In genomic region chr2:205975082-205975949, GRCh38 we compare ENCODE assay signal across 12 cellular contexts.
A peak's percentile ranks its signal among the peaks of the same experiment; 100 is the strongest.
DNase-seq lines count a peak whose midpoint lies in the region; ATAC-seq, FAIRE-seq and TF ChIP-seq lines count a peak whose summit lies in the region.
"Had no signal": no experiment of that assay in that cellular context is flagged by ENCODE, and none has a peak within 500 bp of the region (broad histone marks: within the 10 kb centered on the region; RNA-seq: fewer than 3 reads in every experiment).

No MANE protein-coding gene starts in this region.

- no TSS peak for BruUV-seq in IMR-90 (replicated peaks; lab: Mats Ljungman, UMichigan)

- dilution Hi-C loops in IMR-90 (cut with HindIII; ENCODE audit: low sequenced_read_pairs, unreplicated experiment), result no loop called here

- no peak overlapping the region for H3K4ac ChIP-seq in IMR-90 (ENCODE audit: low read depth, low read length)

- no peak overlapping the region; the same call in 1 of the 2 replicates for H2BK120ac ChIP-seq in IMR-90 (ENCODE audit: low read depth, low read length)

- FAIRE-seq in A549 (lab: Jason Lieb, UNC) (peak; percentile 77), kidney (lab: Jason Lieb, UNC) (peak; percentile 82)
- FAIRE-seq: GM12891 had no signal

- H3K27ac ChIP-seq in A549 (peak overlapping the region; percentile 72 to 83), IMR-90 (ENCODE audit: insufficient read depth, low read length) (peak overlapping the region; percentile 54; the same call in 1 of the 2 replicates), kidney (ENCODE audit: low read depth in 2 of 2, low read length in 2 of 2) (peak overlapping the region; percentile 55 to 74)
- H3K27ac ChIP-seq in effector memory CD4-positive, alpha-beta T cell (ENCODE audit: insufficient read depth, low read length, poor library complexity, severe bottlenecking), result no peak overlapping the region
- H3K27ac ChIP-seq: neutrophil had no signal

- no peak overlapping the region for H2AK9ac ChIP-seq in IMR-90 (replicated peaks; ENCODE audit: low read depth, low read length, poor library complexity)

- TF ChIP-seq EP300 in A549 (IDR thresholded peaks at IDR 0.05), result no peak

- in situ Hi-C loops in IMR-90 (cut with MboI; ENCODE audit: low sequenced_read_pairs), result no loop called here

- intact Hi-C loops in IMR-90 (cut with micrococcal nuclease), result no loop called here
- intact Hi-C loops in kidney (cut with DNase I), result no loop called here
- intact Hi-C loops in posterior cingulate gyrus (cut with DNase I), result no loop called here

- POLR2A ChIA-PET in A549 (lab: Yijun Ruan, JAX), result no interaction called here
- POLR2A ChIA-PET in IMR-90 (lab: Charles Lee; ENCODE audit: unreplicated experiment), result no interaction called here

- peak overlapping the region; percentile 66; the same call in 1 of the 2 replicates for H3K18ac ChIP-seq in IMR-90 (ENCODE audit: low read depth, low read length)

- H4K8ac ChIP-seq in IMR-90 (ENCODE audit: low read depth in 2 of 2, low read length in 2 of 2), result no peak overlapping the region; a peak in 1 of 4 replicates

- H2BK5ac ChIP-seq in IMR-90 (ENCODE audit: low read depth, low read length, poor library complexity, severe bottlenecking), result no peak overlapping the region

- no peak overlapping the region for H2BK20ac ChIP-seq in IMR-90 (ENCODE audit: low read depth, low read length)

- CTCF ChIA-PET in A549 (lab: Yijun Ruan, JAX), result interaction anchor here (1.0 to 2.0 kb wide), 2 partner anchors 27 to 49 kb away, joined by 3 to 5 read pairs; no protein-coding TSS in a partner anchor
- CTCF ChIA-PET in IMR-90 (lab: Yijun Ruan, JAX), result no interaction called here

- H4K20me1 ChIP-seq in IMR-90 (ENCODE audit: insufficient read depth, low read length), result no peaks in the 10 kb centered on the region

- no peak overlapping the region for H3K56ac ChIP-seq in IMR-90 (ENCODE audit: extremely low read depth, insufficient read depth, low read length)

- H3K9me3 ChIP-seq in A549 (no peaks in the 10 kb centered on the region), IMR-90 (ENCODE audit: control insufficient read depth, insufficient read depth, low read length) (no peaks in the 10 kb centered on the region), kidney (ENCODE audit: control insufficient read depth in 1 of 2, low read length in 2 of 2) (no peaks in the 10 kb centered on the region)
- no peaks in the 10 kb centered on the region for H3K9me3 ChIP-seq in effector memory CD4-positive, alpha-beta T cell (ENCODE audit: control insufficient read depth, low read length)
- H3K9me3 ChIP-seq: neutrophil had no signal

- no peak overlapping the region for H3K23ac ChIP-seq in IMR-90 (ENCODE audit: low read depth, low read length)

- H4K91ac ChIP-seq in IMR-90 (ENCODE audit: insufficient read depth, low read depth, low read length), result no peak overlapping the region

- peaks cover 27% of the 10 kb centered on the region for H3K4me1 ChIP-seq in A549
- H3K4me1 ChIP-seq in IMR-90 (ENCODE audit: control insufficient read depth, insufficient read depth, low read length), result peaks cover 5% of the 10 kb centered on the region
- H3K4me1 ChIP-seq in kidney (ENCODE audit: control insufficient read depth in 1 of 2, insufficient read depth in 1 of 2, low read depth in 1 of 2, low read length in 2 of 2), result peaks cover 6 to 22% of the 10 kb centered on the region in 2 donors
- H3K4me1 ChIP-seq in effector memory CD4-positive, alpha-beta T cell (ENCODE audit: control insufficient read depth, insufficient read depth, low read length, poor library complexity, severe bottlenecking), result no peaks in the 10 kb centered on the region

- H3K27me3 ChIP-seq in IMR-90 (ENCODE audit: control insufficient read depth, insufficient read depth, low read length), result peaks cover 8% of the 10 kb centered on the region
- H3K27me3 ChIP-seq in effector memory CD4-positive, alpha-beta T cell (replicated peaks; ENCODE audit: control insufficient read depth, insufficient read depth, low read length, poor library complexity, severe bottlenecking), result no peaks in the 10 kb centered on the region
- H3K27me3 ChIP-seq: neutrophil had no signal

- ATAC-seq in A549 (peak; percentile 96 to 97), GM21390 (IDR thresholded peaks at IDR 0.05; ENCODE audit: unreplicated experiment) (peak; percentile 57), IMR-90 (ENCODE audit: low read depth) (peak; percentile 70)
- no peak for ATAC-seq in stimulated activated naive CD8-positive, alpha-beta T cell treated with anti-CD3 and anti-CD28 coated beads, Interleukin-15, Interleukin-2, amounts not matched to agents 100 U/mL and 50 U/mL, for 24 hours
- ATAC-seq: activated T-cell treated with anti-CD3 and anti-CD28 coated beads, Interleukin-2, amount 50 U/mL, for 4 hours had no signal

- TF ChIP-seq POLR2A in A549 (IDR thresholded peaks at IDR 0.05; ENCODE audit: low read length) (no peak), IMR-90 (IDR thresholded peaks at IDR 0.05; ENCODE audit: low read depth, low read length) (no peak)

- no peaks in the 10 kb centered on the region for H3K9me1 ChIP-seq in IMR-90 (ENCODE audit: insufficient read depth, low read length)

- DNase-seq in A549 (ENCODE audit: low read depth in 1 of 2, low spot score in 1 of 2) (peak; percentile 64 to 85), IMR-90 (no peak), kidney (no peak), posterior cingulate gyrus (no peak), NCI-H2107 (lab: John Stamatoyannopoulos, UW) (no peak)
- no peak for DNase-seq in stimulated activated naive CD8-positive, alpha-beta T cell treated with anti-CD3 and anti-CD28 coated beads, Interleukin-15, Interleukin-2, amounts not matched to agents 100 U/mL and 50 U/mL, for 24 hours
- no peak for DNase-seq in effector memory CD4-positive, alpha-beta T cell
- DNase-seq: activated T-cell treated with anti-CD3 and anti-CD28 coated beads, Interleukin-2, amount 50 U/mL, for 4 hours; Karpas-422 had no signal

- no peak for TF ChIP-seq CTCF in A549 (IDR thresholded peaks at IDR 0.05)
- TF ChIP-seq CTCF in IMR-90 (conservative IDR thresholded peaks at IDR 0.05; ENCODE audit: low read depth, low read length), result no peak
- no peak for TF ChIP-seq CTCF in kidney (IDR thresholded peaks at IDR 0.05; ENCODE audit: borderline replicate concordance, extremely low read depth, insufficient read depth)

- H3K36me3 ChIP-seq in IMR-90 (ENCODE audit: control insufficient read depth, insufficient read depth, low read length) (no peaks in the 10 kb centered on the region), kidney (ENCODE audit: control insufficient read depth in 1 of 2, insufficient read depth in 2 of 2, low read length in 2 of 2) (no peaks in the 10 kb centered on the region)
- no peaks in the 10 kb centered on the region for H3K36me3 ChIP-seq in effector memory CD4-positive, alpha-beta T cell (ENCODE audit: control insufficient read depth, insufficient read depth, low read length)
- H3K36me3 ChIP-seq: neutrophil had no signal

- no peak overlapping the region for H2AFZ ChIP-seq in IMR-90 (replicated peaks; ENCODE audit: low read length, poor library complexity)

- no peaks in the 10 kb centered on the region for H3K79me1 ChIP-seq in IMR-90 (ENCODE audit: low read depth in 1 of 2, low read length in 2 of 2)

- H4K5ac ChIP-seq in IMR-90 (ENCODE audit: low read depth, low read length), result peak overlapping the region; percentile 77

- H3K4me2 ChIP-seq in A549, result peak overlapping the region; percentile 67
- peak overlapping the region; percentile 44; the same call in 1 of the 2 replicates for H3K4me2 ChIP-seq in IMR-90 (ENCODE audit: low read depth, low read length)

- H2BK15ac ChIP-seq in IMR-90 (ENCODE audit: low read depth, low read length), result no peak overlapping the region

- H3K9ac ChIP-seq in IMR-90 (ENCODE audit: low read depth, low read length) (no peak overlapping the region), kidney (ENCODE audit: low read length in 2 of 2) (no peak overlapping the region)

- 17% methylated on average over 5 of the region's 5 CpGs for WGBS in A549 (ENCODE audit: missing lambda C conversion rate)
- 33% methylated on average over 1 of the region's 5 CpGs; no CpG with 5 or more reads in 1 of the 2 experiments for WGBS in IMR-90 (ENCODE audit: extremely low coverage in 2 of 2, insufficient read length in 1 of 2), 2 experiments

- no peak for TF ChIP-seq RAD21 in A549 (conservative IDR thresholded peaks at IDR 0.05 in 1 of 2, IDR thresholded peaks at IDR 0.05 in 1 of 2)
- no peak for TF ChIP-seq RAD21 in IMR-90 (IDR thresholded peaks at IDR 0.05; ENCODE audit: low read length)

- H3K14ac ChIP-seq in IMR-90 (replicated peaks; ENCODE audit: low read depth, low read length), result 0 out of 2 replicates have a peak overlapping the region, but pooled peaks have one; percentile 10

- H3K4me3 ChIP-seq in A549 (peak overlapping the region; percentile 0; the same call in 1 of the 3 replicates), IMR-90 (ENCODE audit: insufficient read depth, low read depth, low read length) (no peak overlapping the region), kidney (ENCODE audit: low read length in 2 of 2) (no peak overlapping the region)
- no peak overlapping the region for H3K4me3 ChIP-seq in effector memory CD4-positive, alpha-beta T cell (ENCODE audit: insufficient read depth, low read depth, low read length, poor library complexity, severe bottlenecking)

- H2AK5ac ChIP-seq in IMR-90 (ENCODE audit: low read depth, low read length), result no peak overlapping the region

TF ChIP-seq in A549, 52 proteins besides CTCF, POLR2A, EP300 and RAD21 (continues in another document):
- TF ChIP-seq RFX5 (IDR thresholded peaks at IDR 0.05), result no peak
- 0 out of 5 replicates have a peak, but pooled peaks have one; percentile 19 to 35 for TF ChIP-seq JUN (IDR thresholded peaks at IDR 0.05)
- no peak for TF ChIP-seq POLR2AphosphoS2 (conservative IDR thresholded peaks at IDR 0.05; ENCODE audit: low read length)
- no peak for TF ChIP-seq ATOH8 (CRISPR knock-in tag; IDR thresholded peaks at IDR 0.05; ENCODE audit: low read depth)

TF ChIP-seq in IMR-90, 13 proteins besides CTCF, POLR2A, EP300 and RAD21 (continues in another document):
- TF ChIP-seq RCOR1 (IDR thresholded peaks at IDR 0.05; ENCODE audit: insufficient replicate concordance, low read length) (no peak), RFX5 (IDR thresholded peaks at IDR 0.05; ENCODE audit: low read depth, low read length) (no peak), BHLHE40 (IDR thresholded peaks at IDR 0.05; ENCODE audit: low read depth, low read length) (no peak), MAFK (IDR thresholded peaks at IDR 0.05; ENCODE audit: low read depth, low read length) (no peak), MXI1 (IDR thresholded peaks at IDR 0.05; ENCODE audit: borderline replicate concordance, low read depth, low read length) (no peak), USF2 (IDR thresholded peaks at IDR 0.05; ENCODE audit: low read depth, low read length) (no peak), NFE2L2 (IDR thresholded peaks at IDR 0.05; ENCODE audit: low read depth, low read length) (no peak), CHD1 (IDR thresholded peaks at IDR 0.05; ENCODE audit: low read depth, low read length) (no peak)

Comparison
In these comparisons a context has a peak if more than half of its experiments do, and no peak if none do; other contexts are left out.
1. DNase-seq: peak in A549 (2 of 2); none in IMR-90 (single experiment), kidney (single experiment), stimulated activated naive CD8-positive, alpha-beta T cell treated with anti-CD3 and anti-CD28 coated beads, Interleukin-15, Interleukin-2, amounts not matched to agents 100 U/mL and 50 U/mL, for 24 hours (single experiment), posterior cingulate gyrus (0 of 10), NCI-H2107 (single experiment) and effector memory CD4-positive, alpha-beta T cell (0 of 3).